1 cellular context compared by ENCODE assay signal in genomic region chr10:988667-989545, GRCh38.
A peak's percentile ranks its signal among the peaks of the same experiment; 100 is the strongest.
TF ChIP-seq lines count a peak whose summit lies in the region.

No MANE protein-coding gene starts in this region.

TF ChIP-seq in K562, 482 proteins besides CTCF, POLR2A, EP300 and RAD21:
- TF ChIP-seq ZNF511 (CRISPR knock-in tag; IDR thresholded peaks at IDR 0.05) (0 out of 2 replicates have a peak, but pooled peaks have one; percentile 23), EZH2 (IDR thresholded peaks at IDR 0.05; ENCODE audit: borderline replicate concordance, low read depth, low read length) (no peak), BRD4 (IDR thresholded peaks at IDR 0.05) (peak; percentile 74), TRIM24 (IDR thresholded peaks at IDR 0.05) (0 out of 4 replicates have a peak, but pooled peaks of 1 of the 2 experiments have one; percentile 7), MNT (conservative IDR thresholded peaks at IDR 0.05) (peak in 1 of 2 experiments; percentile 31; a peak in 1 of 4 replicates), ZBTB2 (IDR thresholded peaks at IDR 0.05) (no peak), ZNF263 (CRISPR knock-in tag; IDR thresholded peaks at IDR 0.05; ENCODE audit: borderline replicate concordance) (0 out of 2 replicates have a peak, but pooled peaks have one; percentile 39), EGR1 (conservative IDR thresholded peaks at IDR 0.05) (peak; percentile 12; the same call in 1 of the 2 replicates), ZNF232 (CRISPR knock-in tag; IDR thresholded peaks at IDR 0.05) (no peak), NKRF (IDR thresholded peaks at IDR 0.05; ENCODE audit: borderline replicate concordance) (no peak; the same call in 1 of the 2 replicates), FOXK1 (CRISPR knock-in tag; IDR thresholded peaks at IDR 0.05; ENCODE audit: borderline replicate concordance) (no peak), DDX20 (tag; IDR thresholded peaks at IDR 0.05; ENCODE audit: low read depth) (no peak), ZFX (CRISPR knock-in tag; IDR thresholded peaks at IDR 0.05) (no peak), ZNF277 (CRISPR knock-in tag; IDR thresholded peaks at IDR 0.05; ENCODE audit: borderline replicate concordance) (no peak), ARID4B (CRISPR knock-in tag; IDR thresholded peaks at IDR 0.05) (no peak; the same call in 1 of the 2 replicates), GATA2 (CRISPR knock-in tag; IDR thresholded peaks at IDR 0.05) (no peak), ZFPM2 (CRISPR knock-in tag; IDR thresholded peaks at IDR 0.05) (no peak), SRSF3 (IDR thresholded peaks at IDR 0.05; ENCODE audit: insufficient read depth, low read length) (0 out of 2 replicates have a peak, but pooled peaks have one; percentile 78), SAP30 (IDR thresholded peaks at IDR 0.05; ENCODE audit: borderline replicate concordance, insufficient read depth, low read depth, low read length, poor library complexity, severe bottlenecking) (peak; percentile 21), IRF1 (CRISPR knock-in tag; IDR thresholded peaks at IDR 0.05; ENCODE audit: borderline replicate concordance) (no peak), GABPA (tag; conservative IDR thresholded peaks at IDR 0.05; ENCODE audit: low read depth) (0 out of 2 replicates have a peak, but pooled peaks have one; percentile 76), ZNF512 (tag; IDR thresholded peaks at IDR 0.05) (no peak), EP400 (IDR thresholded peaks at IDR 0.05) (no peak; the same call in 1 of the 2 replicates), ZSCAN29 (IDR thresholded peaks at IDR 0.05) (peak; percentile 44; the same call in 1 of the 2 replicates)
TF ChIP-seq in K562: peak in this region for 10.
